Comparison of ENCODE assay signal across 11 cellular contexts in the genomic region with DNA sequence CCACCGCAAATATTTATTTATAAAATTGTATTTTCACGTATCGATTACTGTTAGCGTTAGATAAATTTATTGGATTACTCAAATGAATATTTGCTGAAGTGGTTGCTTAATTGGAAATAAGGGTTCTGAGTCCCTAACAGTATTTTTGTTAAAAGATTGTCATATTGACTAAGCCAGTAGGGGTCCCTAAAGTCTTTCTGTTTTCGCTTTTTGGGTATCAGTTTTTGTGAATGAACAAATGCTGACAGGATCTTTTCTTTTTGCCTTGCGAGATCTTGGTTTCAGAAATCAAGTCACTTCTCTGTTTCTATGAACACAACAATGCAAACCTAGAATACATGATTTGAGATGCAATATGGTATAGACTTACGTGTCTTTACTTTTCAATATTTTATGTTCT. TPM values are rescaled to one million over a fixed set of nuclear protein-coding genes. Genes with fewer than 3 reads are reported as not detected.
DNase-seq lines count a peak whose midpoint lies in the region; ATAC-seq, FAIRE-seq and TF ChIP-seq lines count a peak whose summit lies in the region.
"Had no signal": no experiment of that assay in that cellular context is flagged by ENCODE, and none has a peak within 500 bp of the region (broad histone marks: within the 10 kb centered on the region; RNA-seq: fewer than 3 reads in every experiment).

No MANE protein-coding gene starts in this region.

- H3K36me3 Mint-ChIP-seq in effector memory CD8-positive, alpha-beta T cell (ENCODE audit: insufficient read depth) = peaks cover 4% of the 10 kb centered on the region

- peak; percentile 35 for TF ChIP-seq CTCF in osteoblast (IDR thresholded peaks at IDR 0.05; ENCODE audit: extremely low read depth, low read depth, low read length)
- no peak for TF ChIP-seq CTCF in D721Med (IDR thresholded peaks at IDR 0.05; ENCODE audit: insufficient read depth, missing control alignments)

- DNase-seq in SIG-M5 treated with dmso at 0.1 percent for 504 hours (lab: John Stamatoyannopoulos, UW; ENCODE audit: unreplicated experiment) (peak; percentile 10), SIG-M5 (lab: John Stamatoyannopoulos, UW) (no peak), MV-4-11 (lab: John Stamatoyannopoulos, UW) (peak; percentile 39), osteoblast (ENCODE audit: insufficient read length, low spot score, missing footprints) (peak; percentile 76), D721Med (ENCODE audit: insufficient read length, low spot score) (no peak), EL (no peak), NK-92 (lab: John Stamatoyannopoulos, UW; ENCODE audit: unreplicated experiment) (no peak)
- DNase-seq in effector memory CD8-positive, alpha-beta T cell = no peak
- DNase-seq: NCI-H1105 treated with DMSO at 0.1 percent for 48 hours had no signal

- H3K9me3 Mint-ChIP-seq in effector memory CD8-positive, alpha-beta T cell = no peaks in the 10 kb centered on the region

- no peak overlapping the region for H3K27ac ChIP-seq in osteoblast (ENCODE audit: low read depth, low read length)
- H3K27ac ChIP-seq: SK-N-MC, skin epidermis had no signal

- H3K79me2 ChIP-seq in osteoblast (ENCODE audit: insufficient read depth, low read length) = peaks cover 9% of the 10 kb centered on the region

- H3K4me3 Mint-ChIP-seq in effector memory CD8-positive, alpha-beta T cell = no peak overlapping the region

- H3K4me3 ChIP-seq in osteoblast (ENCODE audit: insufficient read depth, low read length) = no peak overlapping the region
- H3K4me3 ChIP-seq: SK-N-MC, skin epidermis had no signal

- H3K27ac Mint-ChIP-seq in effector memory CD8-positive, alpha-beta T cell = no peak overlapping the region

- H3K27me3 ChIP-seq in osteoblast (ENCODE audit: insufficient read depth, low read length) = no peaks in the 10 kb centered on the region

- H3K4me1 Mint-ChIP-seq in effector memory CD8-positive, alpha-beta T cell (ENCODE audit: low read depth in 2 of 2) = peaks cover 0 to 2% of the 10 kb centered on the region in 2 donors

- H3K36me3 ChIP-seq in osteoblast (ENCODE audit: insufficient read depth, low read length) = peaks cover 24% of the 10 kb centered on the region

- FAIRE-seq in D721Med (lab: Jason Lieb, UNC) = no peak

- no peaks in the 10 kb centered on the region for H3K27me3 Mint-ChIP-seq in effector memory CD8-positive, alpha-beta T cell

- no peaks in the 10 kb centered on the region for H3K9me3 ChIP-seq in osteoblast (ENCODE audit: low read depth, low read length)

- no peaks in the 10 kb centered on the region for H4K20me1 ChIP-seq in osteoblast (ENCODE audit: insufficient read depth, low read length)

- ATAC-seq in effector memory CD8-positive, alpha-beta T cell (replicated peaks) = peak; percentile 40

- H3K4me2 ChIP-seq in osteoblast (ENCODE audit: insufficient read depth, low read length) = no peak overlapping the region

- H2AFZ ChIP-seq in osteoblast (ENCODE audit: low read length) = no peak overlapping the region

- no peaks in the 10 kb centered on the region for H3K4me1 ChIP-seq in osteoblast (ENCODE audit: insufficient read depth, low read length)

RNA-seq across cellular contexts. Expression of a gene that starts 7.1 kb away (rescaled TPM):
- total RNA-seq in osteoblast = 1.8 TPM in 2 replicates

RNA-seq across cellular contexts. Expression of a gene that starts 53.0 kb away (rescaled TPM):
- total RNA-seq in osteoblast = 18.6 and 19.9 TPM in 2 replicates

Comparison
In these comparisons a context has a peak if more than half of its experiments do, and no peak if none do; other contexts are left out.
1. DNase-seq: peak in SIG-M5 treated with dmso at 0.1 percent for 504 hours (single experiment), MV-4-11 (single experiment) and osteoblast (single experiment); none in SIG-M5 (single experiment), effector memory CD8-positive, alpha-beta T cell (0 of 3), D721Med (single experiment), EL (single experiment) and NK-92 (single experiment).